In the genomic region with DNA sequence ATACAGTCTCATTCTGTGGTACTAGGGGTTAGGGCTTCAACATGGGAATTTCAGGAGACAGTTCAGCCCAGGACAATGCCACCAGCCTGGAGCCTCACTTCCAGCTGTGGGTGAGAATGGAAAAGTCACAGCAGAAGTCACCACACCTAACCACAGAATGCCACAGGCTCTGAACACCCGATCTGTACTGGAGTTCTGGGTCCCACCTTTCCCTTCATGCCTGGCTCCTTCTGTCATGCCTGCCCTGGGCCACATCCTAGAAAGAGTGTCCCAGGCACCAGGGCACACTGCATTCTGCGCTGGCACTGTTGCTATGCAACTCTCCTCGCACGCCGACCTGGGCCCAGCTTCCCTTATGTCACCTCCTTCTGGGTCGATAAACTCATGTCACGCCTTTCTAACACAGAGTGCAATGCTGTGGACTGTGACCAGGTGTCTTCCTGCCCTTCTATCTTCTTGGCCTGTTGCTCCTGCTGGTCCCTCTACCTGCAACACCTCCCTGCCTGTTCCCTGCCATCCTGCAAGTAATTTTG, we compare ENCODE assay signal across 10 cellular contexts. TPM values are rescaled to one million over a fixed set of nuclear protein-coding genes. Genes with fewer than 3 reads are reported as not detected.
DNase-seq lines count a peak whose midpoint lies in the region; ATAC-seq and TF ChIP-seq lines count a peak whose summit lies in the region.
"Had no signal": no experiment of that assay in that cellular context is flagged by ENCODE, and none has a peak within 500 bp of the region (broad histone marks: within the 10 kb centered on the region; RNA-seq: fewer than 3 reads in every experiment).

No MANE protein-coding gene starts in this region.

- TF ChIP-seq CTCF in GM20000 (IDR thresholded peaks at IDR 0.05; ENCODE audit: extremely low read depth, missing control alignments), result no peak

- H3K9me3 Mint-ChIP-seq in activated CD4-positive, alpha-beta T cell treated with anti-CD3 and anti-CD28 coated beads for 36 hours (ENCODE audit: low read depth), result no peaks in the 10 kb centered on the region
- no peaks in the 10 kb centered on the region for H3K9me3 Mint-ChIP-seq in dendritic cell treated with granulocyte-macrophage colony-stimulating factor and Interleukin-4, amounts not matched to agents 40 ng/mL and 50 ng/mL, for 4 days

- peaks cover 70% of the 10 kb centered on the region for H3K4me1 Mint-ChIP-seq in activated CD4-positive, alpha-beta T cell treated with anti-CD3 and anti-CD28 coated beads for 36 hours
- peaks cover 71% of the 10 kb centered on the region for H3K4me1 Mint-ChIP-seq in dendritic cell treated with granulocyte-macrophage colony-stimulating factor and Interleukin-4, amounts not matched to agents 40 ng/mL and 50 ng/mL, for 4 days (ENCODE audit: low read depth)

- H3K4me3 Mint-ChIP-seq in activated CD4-positive, alpha-beta T cell treated with anti-CD3 and anti-CD28 coated beads for 36 hours, result no peak overlapping the region
- no peak overlapping the region for H3K4me3 Mint-ChIP-seq in dendritic cell treated with granulocyte-macrophage colony-stimulating factor and Interleukin-4, amounts not matched to agents 40 ng/mL and 50 ng/mL, for 4 days

- H3K27me3 Mint-ChIP-seq in activated CD4-positive, alpha-beta T cell treated with anti-CD3 and anti-CD28 coated beads for 36 hours, result no peaks in the 10 kb centered on the region
- H3K27me3 Mint-ChIP-seq in dendritic cell treated with granulocyte-macrophage colony-stimulating factor and Interleukin-4, amounts not matched to agents 40 ng/mL and 50 ng/mL, for 4 days, result no peaks in the 10 kb centered on the region

- H3K27me3 ChIP-seq in skeletal muscle tissue (ENCODE audit: control insufficient read depth in 3 of 3, insufficient read depth in 3 of 3, low read length in 3 of 3), result no peaks in the 10 kb centered on the region

- peaks cover 0 to 2% (median 0%) of the 10 kb centered on the region in 3 donors for H3K36me3 ChIP-seq in skeletal muscle tissue (ENCODE audit: control insufficient read depth in 3 of 3, insufficient read depth in 3 of 3, low read length in 3 of 3)

- ATAC-seq in activated CD4-positive, alpha-beta T cell treated with anti-CD3 and anti-CD28 coated beads for 36 hours, result peak; percentile 47
- ATAC-seq in HG03175 (IDR thresholded peaks at IDR 0.05; ENCODE audit: unreplicated experiment), result peak; percentile 67

- CTCF ChIA-PET in activated CD4-positive, alpha-beta T cell treated with anti-CD3 and anti-CD28 coated beads for 36 hours (lab: Charles Lee), result interaction anchor here (0.6 to 1.7 kb wide), 2 partner anchors 37 to 58 kb away, joined by 3 to 7 read pairs; no protein-coding TSS in a partner anchor

- intact Hi-C loops in activated CD4-positive, alpha-beta T cell treated with anti-CD3 and anti-CD28 coated beads for 36 hours (cut with DNase I, micrococcal nuclease), result no loop called here
- intact Hi-C loops in dendritic cell treated with granulocyte-macrophage colony-stimulating factor and Interleukin-4, amounts not matched to agents 40 ng/mL and 50 ng/mL, for 4 days (cut with micrococcal nuclease), result no loop called here

- H3K27ac Mint-ChIP-seq in activated CD4-positive, alpha-beta T cell treated with anti-CD3 and anti-CD28 coated beads for 36 hours, result peak overlapping the region; percentile 72
- peak overlapping the region; percentile 83 for H3K27ac Mint-ChIP-seq in dendritic cell treated with granulocyte-macrophage colony-stimulating factor and Interleukin-4, amounts not matched to agents 40 ng/mL and 50 ng/mL, for 4 days

- peak overlapping the region in 1 of 3 donors; percentile 36 for H3K4me3 ChIP-seq in skeletal muscle tissue (ENCODE audit: low read length in 3 of 3)

- peak; percentile 39 for DNase-seq in activated CD4-positive, alpha-beta T cell treated with anti-CD3 and anti-CD28 coated beads for 36 hours
- no peak for DNase-seq in activated CD4-positive, alpha-beta T cell treated with anti-CD3 and anti-CD28 coated beads, Interleukin-2, amount 50 U/mL, for 1 hour
- DNase-seq in GM20000 (ENCODE audit: low spot score) (no peak), AG08395 (ENCODE audit: low spot score) (no peak), NCI-H1092 treated with DMSO at 0.1 percent for 48 hours (lab: John Stamatoyannopoulos, UW) (no peak)
- DNase-seq: NCI-H1436 had no signal

- peaks cover 18% of the 10 kb centered on the region for H3K36me3 Mint-ChIP-seq in activated CD4-positive, alpha-beta T cell treated with anti-CD3 and anti-CD28 coated beads for 36 hours (ENCODE audit: low read depth)
- peaks cover 45% of the 10 kb centered on the region for H3K36me3 Mint-ChIP-seq in dendritic cell treated with granulocyte-macrophage colony-stimulating factor and Interleukin-4, amounts not matched to agents 40 ng/mL and 50 ng/mL, for 4 days (ENCODE audit: low read depth)

- POLR2A ChIA-PET in activated CD4-positive, alpha-beta T cell treated with anti-CD3 and anti-CD28 coated beads for 36 hours (lab: Charles Lee), result no interaction called here

- H3K4me1 ChIP-seq in skeletal muscle tissue (ENCODE audit: control insufficient read depth in 3 of 3, insufficient read depth in 3 of 3, low read length in 3 of 3), result peaks cover 64 to 75% (median 74%) of the 10 kb centered on the region in 3 donors

- no peaks in the 10 kb centered on the region for H3K9me3 ChIP-seq in skeletal muscle tissue (ENCODE audit: control insufficient read depth in 3 of 3, low read length in 3 of 3)

- peak overlapping the region; percentile 80 for H3K27ac ChIP-seq in skeletal muscle tissue (ENCODE audit: low read depth, low read length)

- peak overlapping the region in 2 of 3 donors; percentile 5 to 58 for H3K9ac ChIP-seq in skeletal muscle tissue (ENCODE audit: low read depth in 1 of 3, low read length in 3 of 3)

RNA-seq across cellular contexts. Expression of a gene that starts 21.2 kb away (rescaled TPM):
- total RNA-seq in activated CD4-positive, alpha-beta T cell treated with anti-CD3 and anti-CD28 coated beads for 36 hours, result 10 to 100 TPM; 59.9 to 62.0 TPM
- 45.9 TPM for total RNA-seq in skeletal muscle tissue
- total RNA-seq: osteocyte had no signal
